ENCODE assay signal across 17 cellular contexts in the genomic region with DNA sequence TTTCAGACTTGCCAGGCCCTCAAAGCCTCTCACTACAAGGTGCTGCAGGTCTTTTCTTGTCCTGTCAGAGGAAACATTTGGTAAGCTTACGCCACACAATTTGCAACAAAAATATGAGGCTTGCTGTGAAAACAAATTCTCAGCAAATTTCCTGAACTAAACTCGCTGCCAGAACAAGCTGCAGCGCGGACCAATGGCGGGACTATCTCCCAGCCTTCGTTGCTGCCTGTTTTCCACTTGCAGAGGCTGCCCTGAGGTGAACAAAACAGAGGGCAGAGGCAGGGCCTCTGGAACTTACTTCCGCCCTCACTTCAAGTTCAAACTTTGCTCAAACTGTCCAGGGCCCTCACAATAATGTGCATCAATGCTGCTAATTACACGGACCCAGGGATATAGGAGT. TPM values are rescaled to one million over a fixed set of nuclear protein-coding genes. Genes with fewer than 3 reads are reported as not detected.
DNase-seq lines count a peak whose midpoint lies in the region; ATAC-seq and TF ChIP-seq lines count a peak whose summit lies in the region.
"Had no signal": no experiment of that assay in that cellular context is flagged by ENCODE, and none has a peak within 500 bp of the region (broad histone marks: within the 10 kb centered on the region; RNA-seq: fewer than 3 reads in every experiment).

No MANE protein-coding gene starts in this region.

- 53 to 56% methylated on average over 7 to 8 of the region's 8 CpGs for WGBS in esophagus squamous epithelium, 2 donors
- 63 to 67% methylated on average over 8 of the region's 8 CpGs for WGBS in thyroid gland, 2 donors

- no peak overlapping the region for H3K4me3 Mint-ChIP-seq in activated naive CD4-positive, alpha-beta T cell treated with anti-CD3 and anti-CD28 coated beads, Interleukin-2, amount 50 U/mL, for 24 hours
- H3K4me3 Mint-ChIP-seq in activated CD4-positive, alpha-beta memory T cell treated with anti-CD3 and anti-CD28 coated beads for 36 hours = no peak overlapping the region

- peaks cover 34 to 70% (median 62%) of the 10 kb centered on the region in 3 donors for H3K4me1 ChIP-seq in esophagus squamous epithelium
- peaks cover 20 to 52% of the 10 kb centered on the region in 2 donors for H3K4me1 ChIP-seq in thyroid gland
- H3K4me1 ChIP-seq in left lung = peaks cover 14 to 54% of the 10 kb centered on the region in 2 donors
- H3K4me1 ChIP-seq: neural progenitor cell had no signal

- intact Hi-C loops in activated CD4-positive, alpha-beta memory T cell treated with anti-CD3 and anti-CD28 coated beads for 36 hours (cut with micrococcal nuclease) = loop anchor here (10.0 kb wide), 1 partner anchor 284 kb away; a partner anchor contains a TSS
- intact Hi-C loops in esophagus squamous epithelium (cut with DNase I) (no loop called here), thyroid gland (cut with DNase I) (no loop called here), left lung (cut with DNase I) (no loop called here)

- H3K36me3 ChIP-seq in esophagus squamous epithelium = peaks cover 0 to 38% (median 3%) of the 10 kb centered on the region in 3 donors
- peaks cover 19 to 27% of the 10 kb centered on the region in 2 donors for H3K36me3 ChIP-seq in thyroid gland
- peaks cover 0 to 50% of the 10 kb centered on the region in 2 donors for H3K36me3 ChIP-seq in left lung

- POLR2A ChIA-PET in activated CD4-positive, alpha-beta memory T cell treated with anti-CD3 and anti-CD28 coated beads for 36 hours (lab: Charles Lee) = no interaction called here

- H3K27me3 ChIP-seq in esophagus squamous epithelium (no peaks in the 10 kb centered on the region), thyroid gland (no peaks in the 10 kb centered on the region), left lung (no peaks in the 10 kb centered on the region)
- H3K27me3 ChIP-seq: neural progenitor cell, Peyer's patch had no signal

- ATAC-seq in left lung (no peak), HG02571 (IDR thresholded peaks at IDR 0.05; ENCODE audit: unreplicated experiment) (no peak)

- no peaks in the 10 kb centered on the region for H3K9me3 ChIP-seq in esophagus squamous epithelium
- no peaks in the 10 kb centered on the region for H3K9me3 ChIP-seq in thyroid gland
- no peaks in the 10 kb centered on the region for H3K9me3 ChIP-seq in left lung
- H3K9me3 ChIP-seq: Peyer's patch had no signal

- H3K4me1 Mint-ChIP-seq in activated naive CD4-positive, alpha-beta T cell treated with anti-CD3 and anti-CD28 coated beads, Interleukin-2, amount 50 U/mL, for 24 hours = peaks cover 52% of the 10 kb centered on the region
- peaks cover 51% of the 10 kb centered on the region for H3K4me1 Mint-ChIP-seq in activated CD4-positive, alpha-beta memory T cell treated with anti-CD3 and anti-CD28 coated beads for 36 hours (ENCODE audit: low read depth)

- no peaks in the 10 kb centered on the region for H3K27me3 Mint-ChIP-seq in activated naive CD4-positive, alpha-beta T cell treated with anti-CD3 and anti-CD28 coated beads, Interleukin-2, amount 50 U/mL, for 24 hours
- no peaks in the 10 kb centered on the region for H3K27me3 Mint-ChIP-seq in activated CD4-positive, alpha-beta memory T cell treated with anti-CD3 and anti-CD28 coated beads for 36 hours

- H3K27ac ChIP-seq in esophagus squamous epithelium = peak overlapping the region; percentile 33 to 74 (median 52)
- peak overlapping the region in 1 of 3 donors; percentile 59 for H3K27ac ChIP-seq in thyroid gland
- no peak overlapping the region for H3K27ac ChIP-seq in left lung
- H3K27ac ChIP-seq: KMS-11, neural progenitor cell, Peyer's patch had no signal

- CTCF ChIA-PET in activated CD4-positive, alpha-beta memory T cell treated with anti-CD3 and anti-CD28 coated beads for 36 hours (lab: Charles Lee) = interaction anchor here (1.0 kb wide), 2 partner anchors 10 to 12 kb away, joined by 3 to 4 read pairs; a partner anchor contains a TSS

- no peak for TF ChIP-seq CTCF in esophagus squamous epithelium (IDR thresholded peaks at IDR 0.05)
- TF ChIP-seq CTCF in thyroid gland (IDR thresholded peaks at IDR 0.05) = no peak
- no peak for TF ChIP-seq CTCF in left lung (IDR thresholded peaks at IDR 0.05)
- no peak for TF ChIP-seq CTCF in GM20000 (IDR thresholded peaks at IDR 0.05; ENCODE audit: extremely low read depth, missing control alignments)

- peaks cover 4% of the 10 kb centered on the region for H3K36me3 Mint-ChIP-seq in activated naive CD4-positive, alpha-beta T cell treated with anti-CD3 and anti-CD28 coated beads, Interleukin-2, amount 50 U/mL, for 24 hours
- H3K36me3 Mint-ChIP-seq in activated CD4-positive, alpha-beta memory T cell treated with anti-CD3 and anti-CD28 coated beads for 36 hours = peaks cover 40% of the 10 kb centered on the region

- H3K4me3 ChIP-seq in esophagus squamous epithelium (no peak overlapping the region), thyroid gland (replicated peaks in 1 of 3) (no peak overlapping the region), left lung (no peak overlapping the region)
- H3K4me3 ChIP-seq: neural progenitor cell, Peyer's patch had no signal

- TF ChIP-seq POLR2A in esophagus squamous epithelium (IDR thresholded peaks at IDR 0.05) (no peak), thyroid gland (IDR thresholded peaks at IDR 0.05) (no peak)

- peak overlapping the region; percentile 14 for H3K27ac Mint-ChIP-seq in activated naive CD4-positive, alpha-beta T cell treated with anti-CD3 and anti-CD28 coated beads, Interleukin-2, amount 50 U/mL, for 24 hours
- peak overlapping the region; percentile 69 for H3K27ac Mint-ChIP-seq in activated CD4-positive, alpha-beta memory T cell treated with anti-CD3 and anti-CD28 coated beads for 36 hours
- H3K27ac Mint-ChIP-seq: neural progenitor cell had no signal

- DNase-seq in activated naive CD4-positive, alpha-beta T cell treated with Interleukin-2 at 50 U/mL for 16 hours = no peak
- no peak for DNase-seq in activated CD4-positive, alpha-beta memory T cell treated with anti-CD3 and anti-CD28 coated beads for 36 hours
- no peak for DNase-seq in esophagus squamous epithelium (lab: John Stamatoyannopoulos, UW)
- peak; percentile 25 to 28 for DNase-seq in thyroid gland
- no peak for DNase-seq in left lung
- DNase-seq in GM20000 (ENCODE audit: low spot score) = no peak
- DNase-seq: amniotic stem cell, GF-D8, glutamatergic neuron, mesendoderm, NCI-H1105, NCI-H774, Peyer's patch had no signal

- H3K9me3 Mint-ChIP-seq in activated naive CD4-positive, alpha-beta T cell treated with anti-CD3 and anti-CD28 coated beads, Interleukin-2, amount 50 U/mL, for 24 hours = no peaks in the 10 kb centered on the region
- H3K9me3 Mint-ChIP-seq in activated CD4-positive, alpha-beta memory T cell treated with anti-CD3 and anti-CD28 coated beads for 36 hours = no peaks in the 10 kb centered on the region
- H3K9me3 Mint-ChIP-seq: neural progenitor cell had no signal

RNA-seq across cellular contexts. Expression of a gene that starts 12.4 kb away (rescaled TPM):
- total RNA-seq in activated CD4-positive, alpha-beta memory T cell treated with anti-CD3 and anti-CD28 coated beads for 36 hours = 100 to 1,000 TPM; 157 to 160 TPM
- total RNA-seq in esophagus squamous epithelium (10 to 100 TPM in 3 of 4 donors, 1 to 10 TPM in 1; 7.8 to 36.8 (median 13.7) TPM), thyroid gland (10 to 100 TPM; 21.1 to 74.7 (median 32.7) TPM), left lung (10 to 100 TPM; 60.3 to 73.7 TPM)

RNA-seq across cellular contexts. Expression of a gene that starts 47.6 kb away (rescaled TPM):
- not detected for total RNA-seq in activated CD4-positive, alpha-beta memory T cell treated with anti-CD3 and anti-CD28 coated beads for 36 hours
- total RNA-seq in esophagus squamous epithelium (1 to 10 TPM in 2 of 4 donors, under 1 TPM in 1, not detected in 1; 0.75 to 5.5 (median 1.7) TPM), thyroid gland (10 to 100 TPM in 3 of 4 donors, 1 to 10 TPM in 1; 7.9 to 20.5 (median 17.1) TPM), left lung (1 to 10 TPM in 1 of 2 donors, under 1 TPM in 1; 0.87 to 3.4 TPM)

Comparison
In these comparisons a context has a peak if more than half of its experiments do, and no peak if none do; other contexts are left out.
1. DNase-seq: peak in thyroid gland (2 of 2); none in activated naive CD4-positive, alpha-beta T cell treated with Interleukin-2 at 50 U/mL for 16 hours (single experiment), activated CD4-positive, alpha-beta memory T cell treated with anti-CD3 and anti-CD28 coated beads for 36 hours (single experiment), esophagus squamous epithelium (single experiment), left lung (0 of 2) and GM20000 (single experiment).
2. H3K27ac ChIP-seq: peak in esophagus squamous epithelium (4 of 4); none in left lung (0 of 2).